In genomic region chr3:38630070-38630469, GRCh38 we compare ENCODE assay signal across 17 cellular contexts. TPM values are rescaled to one million over a fixed set of nuclear protein-coding genes. Genes with fewer than 3 reads are reported as not detected.
A peak's percentile ranks its signal among the peaks of the same experiment; 100 is the strongest.
DNase-seq lines count a peak whose midpoint lies in the region; ATAC-seq and TF ChIP-seq lines count a peak whose summit lies in the region.
"Had no signal": no experiment of that assay in that cellular context is flagged by ENCODE, and none has a peak within 500 bp of the region (broad histone marks: within the 10 kb centered on the region; RNA-seq: fewer than 3 reads in every experiment).

No MANE protein-coding gene starts in this region.

- DNase-seq in WTC11 (ENCODE audit: low spot score) (no peak), neuronal stem cell (ENCODE audit: low spot score) (no peak)
- DNase-seq: ACHN; BE2C; CD4-positive, alpha-beta memory T cell; DMS153; DMS79; GDM1; GM23248; KG1 had no signal

- WGBS in neuronal stem cell (ENCODE audit: extremely low coverage in 2 of 2, insufficient read length in 2 of 2, insufficient replicate concordance in 1 of 2), 2 donors: no CpG with 5 or more reads among the region's 8 CpGs

- H3K4me3 ChIP-seq in BLaER1 (no peak overlapping the region), neuronal stem cell (ENCODE audit: low read length in 2 of 2) (no peak overlapping the region)
- H3K4me3 ChIP-seq in BLaER1 treated with 17β-estradiol and CSF1 and Interleukin-3, amounts not matched to agents 10 nM and 100 nM: no peak overlapping the region
- H3K4me3 ChIP-seq: GM23248 had no signal

- no peak overlapping the region for H2AFZ ChIP-seq in neuronal stem cell (ENCODE audit: low read length)
- H2AFZ ChIP-seq: GM23248 had no signal

- H3K4me2 ChIP-seq in BLaER1: peak overlapping the region; percentile 86
- H3K4me2 ChIP-seq in BLaER1 treated with 17β-estradiol and CSF1 and Interleukin-3, amounts not matched to agents 10 nM and 100 nM: peak overlapping the region; percentile 48 to 91 (median 82); a peak in 21 of 22 replicates
- H3K4me2 ChIP-seq in neuronal stem cell (ENCODE audit: insufficient read depth, low read length, poor library complexity, severe bottlenecking): no peak overlapping the region

- no peak overlapping the region for H3K9ac ChIP-seq in BLaER1
- peak overlapping the region in 1 of 11 experiments; percentile 21; a peak in 1 of 22 replicates for H3K9ac ChIP-seq in BLaER1 treated with 17β-estradiol and CSF1 and Interleukin-3, amounts not matched to agents 10 nM and 100 nM
- H3K9ac ChIP-seq in neuronal stem cell (ENCODE audit: low read depth, low read length, poor library complexity): no peak overlapping the region
- H3K9ac ChIP-seq: GM23248 had no signal

- H3K27me3 ChIP-seq in BLaER1 (no peaks in the 10 kb centered on the region), neuronal stem cell (ENCODE audit: control insufficient read depth in 3 of 3, insufficient read depth in 3 of 3, low read depth in 1 of 3, low read length in 3 of 3) (peaks cover 0 to 61% (median 0%) of the 10 kb centered on the region in 3 experiments)
- no peaks in the 10 kb centered on the region; a peak in 1 of 22 replicates for H3K27me3 ChIP-seq in BLaER1 treated with 17β-estradiol and CSF1 and Interleukin-3, amounts not matched to agents 10 nM and 100 nM
- H3K27me3 ChIP-seq: BE2C had no signal

- H3K18ac ChIP-seq in neuronal stem cell (ENCODE audit: low read length): peak overlapping the region; percentile 11

- peaks cover 70% of the 10 kb centered on the region for H3K4me1 ChIP-seq in BLaER1
- peaks cover 33 to 72% (median 58%) of the 10 kb centered on the region in 10 experiments for H3K4me1 ChIP-seq in BLaER1 treated with 17β-estradiol and CSF1 and Interleukin-3, amounts not matched to agents 10 nM and 100 nM
- H3K4me1 ChIP-seq in neuronal stem cell (ENCODE audit: control insufficient read depth in 2 of 2, insufficient read depth in 1 of 2, low read depth in 1 of 2, low read length in 2 of 2): peaks cover 0 to 13% of the 10 kb centered on the region in 2 donors
- H3K4me1 ChIP-seq: BE2C had no signal

- no peak overlapping the region for H3K4me3 Mint-ChIP-seq in WTC11
- H3K4me3 Mint-ChIP-seq: CD14-positive monocyte; CD4-positive, alpha-beta memory T cell had no signal

- peaks cover 8% of the 10 kb centered on the region for H3K4me1 Mint-ChIP-seq in WTC11

- H3K14ac ChIP-seq in neuronal stem cell (ENCODE audit: low read length): no peak overlapping the region

- H3K36me3 Mint-ChIP-seq in WTC11: no peaks in the 10 kb centered on the region; the same call in 1 of the 2 replicates
- H3K36me3 Mint-ChIP-seq: CD14-positive monocyte; CD4-positive, alpha-beta memory T cell had no signal

- H2AK5ac ChIP-seq in neuronal stem cell (ENCODE audit: low read depth, low read length): no peak overlapping the region

- no peak overlapping the region for H4K8ac ChIP-seq in neuronal stem cell (ENCODE audit: low read depth, low read length)

- no peak overlapping the region for H3K27ac Mint-ChIP-seq in WTC11
- H3K27ac Mint-ChIP-seq: CD14-positive monocyte; CD4-positive, alpha-beta memory T cell had no signal

- H3K79me1 ChIP-seq in neuronal stem cell (ENCODE audit: low read depth, low read length): no peaks in the 10 kb centered on the region

- no peaks in the 10 kb centered on the region for H3K36me3 ChIP-seq in BLaER1
- H3K36me3 ChIP-seq in BLaER1 treated with 17β-estradiol and CSF1 and Interleukin-3, amounts not matched to agents 10 nM and 100 nM: no peaks in the 10 kb centered on the region
- no peaks in the 10 kb centered on the region for H3K36me3 ChIP-seq in neuronal stem cell (replicated peaks in 1 of 2; ENCODE audit: control insufficient read depth in 2 of 2, insufficient read depth in 2 of 2, low read length in 2 of 2)
- H3K36me3 ChIP-seq: BE2C had no signal

- H3K27ac ChIP-seq in BLaER1: peak overlapping the region; percentile 55
- peak overlapping the region in 1 of 11 experiments; percentile 49; a peak in 1 of 22 replicates for H3K27ac ChIP-seq in BLaER1 treated with 17β-estradiol and CSF1 and Interleukin-3, amounts not matched to agents 10 nM and 100 nM
- no peak overlapping the region for H3K27ac ChIP-seq in neuronal stem cell (replicated peaks; ENCODE audit: low read length)
- H3K27ac ChIP-seq: GM23248 had no signal

- H2BK15ac ChIP-seq in neuronal stem cell (ENCODE audit: low read length): no peak overlapping the region

- CTCF ChIA-PET in WTC11 (lab: Charles Lee): interaction anchor here (0.5 to 5.9 kb wide), 8 partner anchors 11 to 444 kb away, joined by 3 to 38 read pairs (median 11); partner anchors contain the start of gene SCN5A

- no peaks in the 10 kb centered on the region for H3K9me3 Mint-ChIP-seq in WTC11
- H3K9me3 Mint-ChIP-seq: CD4-positive, alpha-beta memory T cell had no signal

- H3K9me3 ChIP-seq in BLaER1: no peaks in the 10 kb centered on the region
- no peaks in the 10 kb centered on the region for H3K9me3 ChIP-seq in BLaER1 treated with 17β-estradiol and CSF1 and Interleukin-3, amounts not matched to agents 10 nM and 100 nM (replicated peaks in 1 of 11)
- no peaks in the 10 kb centered on the region for H3K9me3 ChIP-seq in neuronal stem cell (replicated peaks in 1 of 2; ENCODE audit: control insufficient read depth in 2 of 2, insufficient read depth in 1 of 2, low read depth in 1 of 2, low read length in 2 of 2)
- H3K9me3 ChIP-seq: BE2C had no signal

- H3K4ac ChIP-seq in neuronal stem cell (ENCODE audit: low read length): no peak overlapping the region

- ATAC-seq in WTC11 (no peak), HG03520 (IDR thresholded peaks at IDR 0.05; ENCODE audit: unreplicated experiment) (no peak), GM21717 (IDR thresholded peaks at IDR 0.05; ENCODE audit: unreplicated experiment) (no peak)
- ATAC-seq: HCT116 had no signal

- H2BK5ac ChIP-seq in neuronal stem cell (ENCODE audit: low read length): no peak overlapping the region

- no peak overlapping the region for H4K91ac ChIP-seq in neuronal stem cell (ENCODE audit: low read depth, low read length, poor library complexity)

- TF ChIP-seq CTCF in WTC11 (IDR thresholded peaks at IDR 0.05): no peak

- H2BK12ac ChIP-seq in neuronal stem cell (ENCODE audit: low read length): no peak overlapping the region

- POLR2A ChIA-PET in WTC11 (lab: Charles Lee): no interaction called here

- no peak overlapping the region for H2BK120ac ChIP-seq in neuronal stem cell (ENCODE audit: low read depth, low read length)

- H3K23ac ChIP-seq in neuronal stem cell (ENCODE audit: low read depth, low read length, poor library complexity): no peak overlapping the region

- H3K27me3 Mint-ChIP-seq in WTC11 (ENCODE audit: low read depth): no peaks in the 10 kb centered on the region; the same call in 1 of the 2 replicates
- H3K27me3 Mint-ChIP-seq: CD4-positive, alpha-beta memory T cell had no signal

- no peaks in the 10 kb centered on the region for H4K20me1 ChIP-seq in BLaER1
- H4K20me1 ChIP-seq in BLaER1 treated with 17β-estradiol and CSF1 and Interleukin-3, amounts not matched to agents 10 nM and 100 nM: no peaks in the 10 kb centered on the region

TF ChIP-seq in WTC11, 78 proteins besides CTCF, POLR2A, EP300 and RAD21:
- TF ChIP-seq ZNF423 (CRISPR knock-in tag; IDR thresholded peaks at IDR 0.05) (peak; percentile 53), RELA (CRISPR knock-in tag; IDR thresholded peaks at IDR 0.05; ENCODE audit: borderline replicate concordance) (no peak)

RNA-seq across cellular contexts. Expression of gene SCN5A, which starts 19.4 kb away (rescaled TPM):
- 10.0 to 13.6 TPM (median 11.8 TPM) in 3 replicates for total RNA-seq in WTC11 (2021)
- polyA plus RNA-seq in neuronal stem cell (2013, experiment 1 of 2): 1.3 TPM
- polyA plus RNA-seq in neuronal stem cell (2013, experiment 2 of 2): 1.5 TPM
- total RNA-seq: GM23248, HT-29 had no signal
- polyA plus RNA-seq: CD14-positive monocyte; CD4-positive, alpha-beta memory T cell; GM23248 had no signal
